In the genomic region with DNA sequence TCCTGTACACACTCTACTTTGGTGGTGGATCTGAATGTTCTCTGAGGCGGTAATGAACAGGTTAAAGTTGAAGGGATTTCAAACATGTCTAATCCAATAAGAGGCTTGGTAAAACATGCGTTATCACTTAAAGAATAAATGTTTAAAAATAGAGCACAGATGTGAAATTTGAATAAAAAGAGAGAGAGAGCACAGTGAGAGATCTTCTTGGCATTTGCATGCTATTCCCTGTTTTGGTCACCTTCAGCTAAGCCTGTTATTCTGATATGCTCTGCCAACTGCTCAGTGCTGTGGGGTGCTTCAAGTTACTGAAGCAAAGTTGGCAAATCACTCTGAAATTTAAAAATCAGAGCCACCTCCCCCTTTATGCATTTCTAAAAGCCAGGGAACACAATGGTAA, we compare ENCODE assay signal across 17 cellular contexts.
A peak's percentile ranks its signal among the peaks of the same experiment; 100 is the strongest.
DNase-seq lines count a peak whose midpoint lies in the region; ATAC-seq and TF ChIP-seq lines count a peak whose summit lies in the region.
"Had no signal": no experiment of that assay in that cellular context is flagged by ENCODE, and none has a peak within 500 bp of the region (broad histone marks: within the 10 kb centered on the region; RNA-seq: fewer than 3 reads in every experiment).

No MANE protein-coding gene starts in this region.

- TF ChIP-seq CTCF in GM10248 (IDR thresholded peaks at IDR 0.05; ENCODE audit: control extremely low read depth, extremely low read depth, low read depth, missing control alignments) (no peak), mesothelial cell of epicardium (IDR thresholded peaks at IDR 0.05; ENCODE audit: unreplicated experiment) (no peak), brain microvascular endothelial cell (IDR thresholded peaks at IDR 0.05; ENCODE audit: low read depth, low read length, missing control alignments) (no peak)

- H3K27me3 ChIP-seq in brain microvascular endothelial cell (replicated peaks) = no peaks in the 10 kb centered on the region
- H3K27me3 ChIP-seq: BLaER1 had no signal

- H3K9me3 ChIP-seq in SK-N-MC (ENCODE audit: low read depth, low read length) = no peaks in the 10 kb centered on the region
- H3K9me3 ChIP-seq: BLaER1 had no signal

- CTCF ChIA-PET in GM10248 (lab: Yijun Ruan, JAX) = no interaction called here

- peak overlapping the region; percentile 50; the same call in 1 of the 2 replicates for H3K27ac ChIP-seq in SK-N-MC
- no peak overlapping the region for H3K27ac ChIP-seq in brain microvascular endothelial cell
- H3K27ac ChIP-seq: BLaER1 had no signal

- no peaks in the 10 kb centered on the region for H3K9me3 Mint-ChIP-seq in mesothelial cell of epicardium
- H3K9me3 Mint-ChIP-seq: activated CD4-positive, alpha-beta T cell treated with anti-CD3 and anti-CD28 coated beads, Interleukin-2, amount 10 ng/mL, durations not matched to agents 24 days and 14 days had no signal

- no peak for DNase-seq in SK-N-MC (ENCODE audit: low read depth, low spot score)
- no peak for DNase-seq in GM10248 (ENCODE audit: extremely low spot score)
- DNase-seq in mesothelial cell of epicardium (ENCODE audit: low spot score in 2 of 2, unreplicated experiment in 2 of 2) = no peak
- no peak for DNase-seq in brain microvascular endothelial cell
- DNase-seq in DMS79 treated with DMSO at 0.1 percent for 48 hours (lab: John Stamatoyannopoulos, UW) = no peak
- DNase-seq: activated CD4-positive, alpha-beta T cell treated with anti-CD3 and anti-CD28 coated beads, Interleukin-2, amount 10 ng/mL, durations not matched to agents 24 days and 14 days; activated gamma-delta T cell; GF-D8; head of caudate nucleus; naive thymus-derived CD4-positive, alpha-beta T cell; OCI-M1; right cardiac atrium; T-helper 1 cell had no signal

- no peak overlapping the region for H3K4me3 Mint-ChIP-seq in mesothelial cell of epicardium
- H3K4me3 Mint-ChIP-seq: activated CD4-positive, alpha-beta T cell treated with anti-CD3 and anti-CD28 coated beads, Interleukin-2, amount 10 ng/mL, durations not matched to agents 24 days and 14 days; naive thymus-derived CD4-positive, alpha-beta T cell had no signal

- TF ChIP-seq POLR2A in GM18505 (IDR thresholded peaks at IDR 0.05; ENCODE audit: borderline replicate concordance, extremely low read depth, insufficient read depth, insufficient read length) = no peak

- no peak overlapping the region for H3K9ac ChIP-seq in SK-N-MC (ENCODE audit: insufficient read length)
- H3K9ac ChIP-seq: BLaER1 had no signal

- ATAC-seq in GM18505 (IDR thresholded peaks at IDR 0.05; ENCODE audit: unreplicated experiment) (peak; percentile 62), GM19452 (IDR thresholded peaks at IDR 0.05; ENCODE audit: unreplicated experiment) (peak; percentile 55), HG02884 (IDR thresholded peaks at IDR 0.05; ENCODE audit: unreplicated experiment) (peak; percentile 60)
- ATAC-seq: naive thymus-derived CD4-positive, alpha-beta T cell; right cardiac atrium had no signal

- H3K36me3 ChIP-seq in SK-N-MC (ENCODE audit: insufficient read depth, low read length) = no peaks in the 10 kb centered on the region
- H3K36me3 ChIP-seq in brain microvascular endothelial cell (replicated peaks) = no peaks in the 10 kb centered on the region
- H3K36me3 ChIP-seq: BLaER1 had no signal

- in situ Hi-C loops in brain microvascular endothelial cell (cut with HindIII; ENCODE audit: low pct_ligation_motif_present, low sequenced_read_pairs) = loop anchor here (25.0 kb wide), 2 partner anchors 238 to 563 kb away; partner anchors contain the start of gene WNT5A

- POLR2A ChIA-PET in GM10248 (lab: Yijun Ruan, JAX) = no interaction called here

- peaks cover 4% of the 10 kb centered on the region for H3K27me3 Mint-ChIP-seq in mesothelial cell of epicardium (ENCODE audit: low read depth)
- H3K27me3 Mint-ChIP-seq: activated CD4-positive, alpha-beta T cell treated with anti-CD3 and anti-CD28 coated beads, Interleukin-2, amount 10 ng/mL, durations not matched to agents 24 days and 14 days had no signal

- H3K4me3 ChIP-seq in SK-N-MC (no peak overlapping the region), brain microvascular endothelial cell (ENCODE audit: low read depth, low read length) (no peak overlapping the region)
- H3K4me3 ChIP-seq: BLaER1 had no signal

- peaks cover 21% of the 10 kb centered on the region for H3K4me1 Mint-ChIP-seq in mesothelial cell of epicardium
- H3K4me1 Mint-ChIP-seq: activated CD4-positive, alpha-beta T cell treated with anti-CD3 and anti-CD28 coated beads, Interleukin-2, amount 10 ng/mL, durations not matched to agents 24 days and 14 days; naive thymus-derived CD4-positive, alpha-beta T cell had no signal

- H3K36me3 Mint-ChIP-seq in mesothelial cell of epicardium = no peaks in the 10 kb centered on the region
- H3K36me3 Mint-ChIP-seq: naive thymus-derived CD4-positive, alpha-beta T cell had no signal

- H3K27ac Mint-ChIP-seq in mesothelial cell of epicardium = no peak overlapping the region
- H3K27ac Mint-ChIP-seq: activated CD4-positive, alpha-beta T cell treated with anti-CD3 and anti-CD28 coated beads, Interleukin-2, amount 10 ng/mL, durations not matched to agents 24 days and 14 days; naive thymus-derived CD4-positive, alpha-beta T cell had no signal
